ENCODE assay signal across 8 cellular contexts in genomic region chr17:59840908-59841666, GRCh38. TPM values are rescaled to one million over a fixed set of nuclear protein-coding genes. Genes with fewer than 3 reads are reported as not detected.
DNase-seq lines count a peak whose midpoint lies in the region; ATAC-seq lines count a peak whose summit lies in the region.

No MANE protein-coding gene starts in this region.

- no peaks in the 10 kb centered on the region for H3K27me3 Mint-ChIP-seq in activated T-helper 17 cell treated with anti-CD3 and anti-CD28 coated beads, Interleukin-2, amount 50 U/mL, for 72 hours
- peaks cover 0 to 7% (median 2%) of the 10 kb centered on the region in 3 donors for H3K27me3 Mint-ChIP-seq in immature natural killer cell (ENCODE audit: low read depth in 3 of 3)

- peak overlapping the region; percentile 41 for H3K4me3 ChIP-seq in thymus (ENCODE audit: low read length)

- peaks cover 14% of the 10 kb centered on the region for H3K36me3 ChIP-seq in thymus (ENCODE audit: control insufficient read depth, insufficient read depth)

- H3K36me3 Mint-ChIP-seq in activated T-helper 17 cell treated with anti-CD3 and anti-CD28 coated beads, Interleukin-2, amount 50 U/mL, for 72 hours (ENCODE audit: low read depth), result peaks cover 87% of the 10 kb centered on the region
- peaks cover 6 to 31% (median 8%) of the 10 kb centered on the region in 3 donors for H3K36me3 Mint-ChIP-seq in immature natural killer cell

- H3K27ac Mint-ChIP-seq in activated T-helper 17 cell treated with anti-CD3 and anti-CD28 coated beads, Interleukin-2, amount 50 U/mL, for 72 hours, result peak overlapping the region; percentile 100
- peak overlapping the region; percentile 58 to 99 (median 94) for H3K27ac Mint-ChIP-seq in immature natural killer cell

- 91% methylated on average over 5 of the region's 5 CpGs for WGBS in thymus

- H3K9me3 ChIP-seq in thymus (ENCODE audit: control insufficient read depth), result no peaks in the 10 kb centered on the region

- peak overlapping the region; percentile 42 for H3K27ac ChIP-seq in thymus (ENCODE audit: low read depth)

- peaks cover 23% of the 10 kb centered on the region for H3K4me1 Mint-ChIP-seq in activated T-helper 17 cell treated with anti-CD3 and anti-CD28 coated beads, Interleukin-2, amount 50 U/mL, for 72 hours
- peaks cover 53 to 66% of the 10 kb centered on the region in 2 donors for H3K4me1 Mint-ChIP-seq in immature natural killer cell

- no peak for ATAC-seq in activated T-helper 17 cell treated with anti-CD3 and anti-CD28 coated beads, Interleukin-2, amount 50 U/mL, for 72 hours (replicated peaks)
- ATAC-seq in GM19328 (IDR thresholded peaks at IDR 0.05; ENCODE audit: unreplicated experiment), result no peak
- no peak for ATAC-seq in HG03039 (IDR thresholded peaks at IDR 0.05; ENCODE audit: unreplicated experiment)

- H3K9me3 Mint-ChIP-seq in activated T-helper 17 cell treated with anti-CD3 and anti-CD28 coated beads, Interleukin-2, amount 50 U/mL, for 72 hours, result no peaks in the 10 kb centered on the region
- no peaks in the 10 kb centered on the region for H3K9me3 Mint-ChIP-seq in immature natural killer cell

- peak; percentile 28 for DNase-seq in stimulated activated CD4-positive, alpha-beta T cell treated with anti-CD3 and anti-CD28 coated beads, Interleukin-12 subunit alpha, Interleukin-12 subunit beta, amount 100 ng/mL, for 4 hours
- DNase-seq in stimulated activated CD4-positive, alpha-beta T cell treated with anti-CD3 and anti-CD28 coated beads, Interleukin-1b, Interleukin-23, amount 100 ng/mL, for 48 hours, result no peak
- DNase-seq in immature natural killer cell (no peak), NCI-H226 (no peak)

- H3K4me1 ChIP-seq in thymus (ENCODE audit: control insufficient read depth, insufficient read depth, low read length), result no peaks in the 10 kb centered on the region

- H3K27me3 ChIP-seq in thymus (ENCODE audit: control insufficient read depth, insufficient read depth), result no peaks in the 10 kb centered on the region

- peak overlapping the region; percentile 96 for H3K4me3 Mint-ChIP-seq in activated T-helper 17 cell treated with anti-CD3 and anti-CD28 coated beads, Interleukin-2, amount 50 U/mL, for 72 hours
- H3K4me3 Mint-ChIP-seq in immature natural killer cell, result peak overlapping the region; percentile 56 to 94 (median 61)

RNA-seq across cellular contexts. Expression of gene TUBD1, which starts 51.7 kb away (rescaled TPM):
- 10 to 100 TPM; 12.8 to 18.1 TPM for total RNA-seq in activated T-helper 17 cell treated with anti-CD3 and anti-CD28 coated beads, Interleukin-2, amount 50 U/mL, for 72 hours
- polyA plus RNA-seq in immature natural killer cell, result 10 to 100 TPM in 2 of 3 donors, 1 to 10 TPM in 1; 8.8 to 12.7 (median 10.1) TPM
- polyA plus RNA-seq in thymus, result 16.6 TPM

RNA-seq across cellular contexts. Expression of gene RPS6KB1, which starts 51.8 kb away (rescaled TPM):
- total RNA-seq in activated T-helper 17 cell treated with anti-CD3 and anti-CD28 coated beads, Interleukin-2, amount 50 U/mL, for 72 hours, result 10 to 100 TPM; 55.2 to 79.8 TPM
- 10 to 100 TPM; 10.4 to 24.7 (median 14.5) TPM for polyA plus RNA-seq in immature natural killer cell
- polyA plus RNA-seq in thymus, result 18.8 TPM
